ENCODE assay signal across 1 cellular context in genomic region chrX:152810403-152810802, GRCh38.
TF ChIP-seq lines count a peak whose summit lies in the region.

No MANE protein-coding gene starts in this region.

TF ChIP-seq in K562, 482 proteins besides CTCF, POLR2A, EP300 and RAD21:
- TF ChIP-seq YBX1 (IDR thresholded peaks at IDR 0.05): no peak
- TF ChIP-seq RFX1 (IDR thresholded peaks at IDR 0.05): peak; percentile 76
